Comparison of ENCODE assay signal across 11 cellular contexts in genomic region chr16:24721830-24722238, GRCh38. TPM values are rescaled to one million over a fixed set of nuclear protein-coding genes. Genes with fewer than 3 reads are reported as not detected.
DNase-seq lines count a peak whose midpoint lies in the region; ATAC-seq and TF ChIP-seq lines count a peak whose summit lies in the region.
"Had no signal": no experiment of that assay in that cellular context is flagged by ENCODE, and none has a peak within 500 bp of the region (broad histone marks: within the 10 kb centered on the region; RNA-seq: fewer than 3 reads in every experiment).

No MANE protein-coding gene starts in this region.

- no peak for TF ChIP-seq CTCF in activated CD8-positive, alpha-beta T cell treated with anti-CD3 and anti-CD28 coated beads for 36 hours (IDR thresholded peaks at IDR 0.05)
- no peak for TF ChIP-seq CTCF in neural progenitor cell (IDR thresholded peaks at IDR 0.05)

- intact Hi-C loops in activated CD8-positive, alpha-beta T cell treated with anti-CD3 and anti-CD28 coated beads for 36 hours (cut with micrococcal nuclease) = no loop called here

- DNase-seq in RKO (ENCODE audit: low spot score) (peak; percentile 82), neural progenitor cell (ENCODE audit: low spot score) (no peak), Karpas-422 (no peak), SW 1271 (lab: John Stamatoyannopoulos, UW) (no peak)
- DNase-seq in activated CD8-positive, alpha-beta T cell treated with anti-CD3 and anti-CD28 coated beads for 36 hours = peak; percentile 83
- peak; percentile 57 for DNase-seq in activated naive CD8-positive, alpha-beta T cell treated with anti-CD3 and anti-CD28 coated beads, Interleukin-2, amount 50 U/mL, for 24 hours
- DNase-seq in stimulated activated CD4-positive, alpha-beta T cell treated with anti-CD3 and anti-CD28 coated beads, Interleukin-4, amount 100 ng/mL, for 48 hours (ENCODE audit: low read depth in 2 of 2) = peak; percentile 29 to 62
- DNase-seq: NCI-H2107, Peyer's patch had no signal

- H2AFZ ChIP-seq in neural progenitor cell (replicated peaks) (no peak overlapping the region), Karpas-422 (ENCODE audit: low read length) (no peak overlapping the region)

- peaks cover 6% of the 10 kb centered on the region for H3K27me3 Mint-ChIP-seq in activated CD8-positive, alpha-beta T cell treated with anti-CD3 and anti-CD28 coated beads for 36 hours
- peaks cover 2% of the 10 kb centered on the region for H3K27me3 Mint-ChIP-seq in activated naive CD8-positive, alpha-beta T cell treated with anti-CD3 and anti-CD28 coated beads, Interleukin-2, amount 50 U/mL, for 24 hours
- no peaks in the 10 kb centered on the region for H3K27me3 Mint-ChIP-seq in neural progenitor cell (ENCODE audit: insufficient read depth, low read depth)

- H3K4me2 ChIP-seq in neural progenitor cell = no peak overlapping the region
- H3K4me2 ChIP-seq in Karpas-422 (ENCODE audit: low read depth, low read length, poor library complexity, severe bottlenecking) = no peak overlapping the region

- CTCF ChIA-PET in activated CD8-positive, alpha-beta T cell treated with anti-CD3 and anti-CD28 coated beads for 36 hours (lab: Charles Lee) = no interaction called here

- no peak overlapping the region for H3K27ac Mint-ChIP-seq in activated CD8-positive, alpha-beta T cell treated with anti-CD3 and anti-CD28 coated beads for 36 hours
- H3K27ac Mint-ChIP-seq in activated naive CD8-positive, alpha-beta T cell treated with anti-CD3 and anti-CD28 coated beads, Interleukin-2, amount 50 U/mL, for 24 hours = peak overlapping the region; percentile 65
- no peak overlapping the region for H3K27ac Mint-ChIP-seq in neural progenitor cell
- H3K27ac Mint-ChIP-seq: IgD-negative memory B cell had no signal

- H3F3A ChIP-seq in neural progenitor cell (ENCODE audit: low read depth) = no peaks in the 10 kb centered on the region

- H3K9ac ChIP-seq in neural progenitor cell (no peak overlapping the region), Karpas-422 (ENCODE audit: low read length) (no peak overlapping the region)

- H3K27me3 ChIP-seq in neural progenitor cell (no peaks in the 10 kb centered on the region), Karpas-422 (ENCODE audit: low read length) (no peaks in the 10 kb centered on the region)
- H3K27me3 ChIP-seq: Peyer's patch had no signal

- no peaks in the 10 kb centered on the region for H3K9me3 Mint-ChIP-seq in activated CD8-positive, alpha-beta T cell treated with anti-CD3 and anti-CD28 coated beads for 36 hours
- H3K9me3 Mint-ChIP-seq in activated naive CD8-positive, alpha-beta T cell treated with anti-CD3 and anti-CD28 coated beads, Interleukin-2, amount 50 U/mL, for 24 hours = no peaks in the 10 kb centered on the region
- H3K9me3 Mint-ChIP-seq in neural progenitor cell = no peaks in the 10 kb centered on the region
- H3K9me3 Mint-ChIP-seq: IgD-negative memory B cell had no signal

- no peak overlapping the region for H3K4me3 Mint-ChIP-seq in activated CD8-positive, alpha-beta T cell treated with anti-CD3 and anti-CD28 coated beads for 36 hours
- peak overlapping the region; percentile 5 for H3K4me3 Mint-ChIP-seq in activated naive CD8-positive, alpha-beta T cell treated with anti-CD3 and anti-CD28 coated beads, Interleukin-2, amount 50 U/mL, for 24 hours
- no peak overlapping the region for H3K4me3 Mint-ChIP-seq in neural progenitor cell

- H3K9me3 ChIP-seq in neural progenitor cell (ENCODE audit: low read depth) (no peaks in the 10 kb centered on the region), Karpas-422 (ENCODE audit: low read length) (no peaks in the 10 kb centered on the region)
- H3K9me3 ChIP-seq: Peyer's patch had no signal

- H3K36me3 ChIP-seq in neural progenitor cell = no peaks in the 10 kb centered on the region
- no peaks in the 10 kb centered on the region for H3K36me3 ChIP-seq in Karpas-422 (ENCODE audit: insufficient read depth, low read length)
- H3K36me3 ChIP-seq: Peyer's patch had no signal

- H3K4me1 ChIP-seq in neural progenitor cell = no peaks in the 10 kb centered on the region
- H3K4me1 ChIP-seq in Karpas-422 (ENCODE audit: low read length) = no peaks in the 10 kb centered on the region
- H3K4me1 ChIP-seq: Peyer's patch had no signal

- ATAC-seq in activated CD8-positive, alpha-beta T cell treated with anti-CD3 and anti-CD28 coated beads for 36 hours = peak; percentile 91
- ATAC-seq in activated naive CD8-positive, alpha-beta T cell treated with anti-CD3 and anti-CD28 coated beads, Interleukin-2, amount 50 U/mL, for 24 hours = peak; percentile 94
- no peak for ATAC-seq in GM18520 (IDR thresholded peaks at IDR 0.05; ENCODE audit: unreplicated experiment)

- no peaks in the 10 kb centered on the region for H3K9me2 ChIP-seq in Karpas-422 (replicated peaks; ENCODE audit: insufficient read depth, low read length)

- H3K36me3 Mint-ChIP-seq in activated CD8-positive, alpha-beta T cell treated with anti-CD3 and anti-CD28 coated beads for 36 hours (ENCODE audit: low read depth) = no peaks in the 10 kb centered on the region
- H3K36me3 Mint-ChIP-seq in activated naive CD8-positive, alpha-beta T cell treated with anti-CD3 and anti-CD28 coated beads, Interleukin-2, amount 50 U/mL, for 24 hours (ENCODE audit: low read depth) = no peaks in the 10 kb centered on the region
- H3K36me3 Mint-ChIP-seq in neural progenitor cell = no peaks in the 10 kb centered on the region

- POLR2A ChIA-PET in activated CD8-positive, alpha-beta T cell treated with anti-CD3 and anti-CD28 coated beads for 36 hours (lab: Charles Lee) = interaction anchor here (0.7 kb wide), 1 partner anchor 174 kb away, joined by 4 read pairs; no protein-coding TSS in a partner anchor

- H3K4me1 Mint-ChIP-seq in activated CD8-positive, alpha-beta T cell treated with anti-CD3 and anti-CD28 coated beads for 36 hours (ENCODE audit: low read depth) = peaks cover 13% of the 10 kb centered on the region
- H3K4me1 Mint-ChIP-seq in activated naive CD8-positive, alpha-beta T cell treated with anti-CD3 and anti-CD28 coated beads, Interleukin-2, amount 50 U/mL, for 24 hours = peaks cover 33% of the 10 kb centered on the region
- no peaks in the 10 kb centered on the region for H3K4me1 Mint-ChIP-seq in neural progenitor cell
- H3K4me1 Mint-ChIP-seq: IgD-negative memory B cell had no signal

- H3K27ac ChIP-seq in neural progenitor cell (no peak overlapping the region), Karpas-422 (ENCODE audit: low read length) (no peak overlapping the region)
- H3K27ac ChIP-seq: Peyer's patch had no signal

- H3K4me3 ChIP-seq in neural progenitor cell (no peak overlapping the region), Karpas-422 (ENCODE audit: low read length) (no peak overlapping the region)
- H3K4me3 ChIP-seq: Peyer's patch had no signal

- no peaks in the 10 kb centered on the region for H4K20me1 ChIP-seq in neural progenitor cell (ENCODE audit: low read depth)
- no peaks in the 10 kb centered on the region for H4K20me1 ChIP-seq in Karpas-422 (ENCODE audit: insufficient read depth, low read depth, low read length)

- no peaks in the 10 kb centered on the region for H3K79me2 ChIP-seq in neural progenitor cell (ENCODE audit: low read depth)
- H3K79me2 ChIP-seq in Karpas-422 (ENCODE audit: low read length) = no peaks in the 10 kb centered on the region

RNA-seq across cellular contexts. Expression of gene TNRC6A, which starts 7.6 kb away (rescaled TPM):
- 10 to 100 TPM; 27.7 to 28.9 TPM for total RNA-seq in activated CD8-positive, alpha-beta T cell treated with anti-CD3 and anti-CD28 coated beads for 36 hours
- total RNA-seq in neural progenitor cell (ENCODE audit: low replicate concordance) = 55.7 and 57.1 TPM in 2 replicates
- total RNA-seq in Karpas-422 (2014; rRNA removed; shearing (Covaris generic); ENCODE audit: low replicate concordance) = 27.2 and 72.4 TPM in 2 replicates

Comparison
In these comparisons a context has a peak if more than half of its experiments do, and no peak if none do; other contexts are left out.
1. DNase-seq: peak in RKO (single experiment), activated CD8-positive, alpha-beta T cell treated with anti-CD3 and anti-CD28 coated beads for 36 hours (single experiment), activated naive CD8-positive, alpha-beta T cell treated with anti-CD3 and anti-CD28 coated beads, Interleukin-2, amount 50 U/mL, for 24 hours (single experiment) and stimulated activated CD4-positive, alpha-beta T cell treated with anti-CD3 and anti-CD28 coated beads, Interleukin-4, amount 100 ng/mL, for 48 hours (2 of 2); none in neural progenitor cell (single experiment), Karpas-422 (single experiment) and SW 1271 (0 of 2).